21 cellular contexts compared by ENCODE assay signal in the genomic region with DNA sequence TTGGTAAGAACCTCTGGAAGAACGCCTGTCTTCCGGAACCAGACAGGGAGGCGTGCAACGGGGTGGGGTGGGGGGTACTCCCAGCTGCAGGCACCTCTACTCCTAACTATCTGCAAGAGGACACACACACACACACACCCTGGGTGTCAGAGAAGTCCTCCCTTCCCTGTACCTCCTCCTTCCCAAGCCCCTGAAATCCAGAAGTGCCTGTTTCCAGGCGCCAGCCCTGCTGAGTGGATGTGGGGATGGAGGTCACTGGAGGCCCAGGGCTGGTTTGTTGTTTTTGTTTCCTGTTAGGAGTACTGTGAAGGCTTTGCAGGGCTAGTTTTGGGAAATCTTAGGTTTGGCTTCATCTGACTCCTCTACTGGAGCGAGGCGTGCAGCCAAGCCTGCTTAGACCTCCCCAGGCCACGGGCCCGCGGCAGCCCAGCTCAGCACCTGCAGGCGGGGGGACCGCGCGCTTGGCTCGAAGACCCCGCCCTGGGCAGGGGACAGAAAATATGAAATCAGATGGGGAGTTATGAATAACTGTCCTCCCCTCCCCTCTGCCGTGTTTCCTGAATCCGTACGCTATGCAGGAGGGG. TPM values are rescaled to one million over a fixed set of nuclear protein-coding genes. Genes with fewer than 3 reads are reported as not detected.
A peak's percentile ranks its signal among the peaks of the same experiment; 100 is the strongest.
DNase-seq lines count a peak whose midpoint lies in the region; ATAC-seq and TF ChIP-seq lines count a peak whose summit lies in the region.
"Had no signal": no experiment of that assay in that cellular context is flagged by ENCODE, and none has a peak within 500 bp of the region (broad histone marks: within the 10 kb centered on the region; RNA-seq: fewer than 3 reads in every experiment).

No MANE protein-coding gene starts in this region.

- no peaks in the 10 kb centered on the region for H3K79me2 ChIP-seq in GM23338 (replicated peaks; ENCODE audit: insufficient read depth)

- H3K4me1 ChIP-seq in GM23338 (ENCODE audit: insufficient read depth) (peaks cover 46% of the 10 kb centered on the region), iPS-15b (ENCODE audit: control insufficient read depth, insufficient read depth, low read length) (peaks cover 11% of the 10 kb centered on the region), neuron (ENCODE audit: insufficient read depth, low read length) (peaks cover 48% of the 10 kb centered on the region)
- H3K4me1 ChIP-seq: BLaER1 treated with 17β-estradiol and CSF1 and Interleukin-3, amounts not matched to agents 10 nM and 100 nM had no signal

- H3K9me2 ChIP-seq in GM23338 (ENCODE audit: insufficient read depth) = no peaks in the 10 kb centered on the region

- H3K9me3 Mint-ChIP-seq in GM23338 = no peaks in the 10 kb centered on the region
- H3K9me3 Mint-ChIP-seq in brain = peaks cover 0 to 7% (median 4%) of the 10 kb centered on the region in 5 experiments
- no peaks in the 10 kb centered on the region for H3K9me3 Mint-ChIP-seq in T-cell
- H3K9me3 Mint-ChIP-seq: CD8-positive, alpha-beta memory T cell; IgD-negative memory B cell had no signal

- peak; percentile 3; the same call in 2 of the 3 replicates for ATAC-seq in GM23338
- no peak for ATAC-seq in HG03039 (IDR thresholded peaks at IDR 0.05; ENCODE audit: unreplicated experiment)
- ATAC-seq in T-cell (replicated peaks in 1 of 4) = no peak
- ATAC-seq: Panc1 had no signal

- H3K9ac ChIP-seq in iPS-15b (ENCODE audit: low read depth, low read length) = no peak overlapping the region
- H3K9ac ChIP-seq: BLaER1 treated with 17β-estradiol and CSF1 and Interleukin-3, amounts not matched to agents 10 nM and 100 nM had no signal

- no peak overlapping the region for H3K27ac ChIP-seq in GM23338 (ENCODE audit: low read depth)
- H3K27ac ChIP-seq: BLaER1 treated with 17β-estradiol and CSF1 and Interleukin-3, amounts not matched to agents 10 nM and 100 nM had no signal

- H3K4me2 ChIP-seq in GM23338 = peak overlapping the region; percentile 90
- H3K4me2 ChIP-seq: BLaER1 treated with 17β-estradiol and CSF1 and Interleukin-3, amounts not matched to agents 10 nM and 100 nM had no signal

- peaks cover 10% of the 10 kb centered on the region; the same call in 1 of the 2 replicates for H3F3A ChIP-seq in GM23338 (replicated peaks; ENCODE audit: low read depth)

- H3K27me3 ChIP-seq in GM23338 (ENCODE audit: insufficient read depth) (peaks cover 77% of the 10 kb centered on the region), iPS-15b (ENCODE audit: control insufficient read depth, insufficient read depth, low read length) (peaks cover 81% of the 10 kb centered on the region), neuron (ENCODE audit: insufficient read depth, low read length) (no peaks in the 10 kb centered on the region)

- CTCF ChIA-PET in T-cell (lab: Charles Lee) = no interaction called here

- H3K27ac Mint-ChIP-seq in GM23338 (no peak overlapping the region), brain (peak overlapping the region in 4 of 5 experiments; percentile 65 to 92 (median 82)), T-cell (no peak overlapping the region)
- H3K27ac Mint-ChIP-seq: CD8-positive, alpha-beta memory T cell; HFFc6; IgD-negative memory B cell had no signal

- peak overlapping the region; percentile 62 for H3K4me3 ChIP-seq in GM23338
- H3K4me3 ChIP-seq in iPS-15b (ENCODE audit: low read depth, low read length) = peak overlapping the region; percentile 18
- peak overlapping the region; percentile 64 for H3K4me3 ChIP-seq in neuron (ENCODE audit: low read length)

- no peaks in the 10 kb centered on the region for H4K20me1 ChIP-seq in GM23338 (replicated peaks; ENCODE audit: insufficient read depth)

- peaks cover 44% of the 10 kb centered on the region for H3K4me1 Mint-ChIP-seq in GM23338
- H3K4me1 Mint-ChIP-seq in brain = peaks cover 66% of the 10 kb centered on the region
- H3K4me1 Mint-ChIP-seq in T-cell = peaks cover 0 to 5% (median 0%) of the 10 kb centered on the region in 3 donors
- H3K4me1 Mint-ChIP-seq: CD8-positive, alpha-beta memory T cell had no signal

- DNase-seq in GM23338 (ENCODE audit: low spot score) (peak; percentile 22), cerebellar nuclear complex (lab: John Stamatoyannopoulos, UW) (no peak), T-cell (no peak), ecto neural progenitor cell (ENCODE audit: low spot score) (no peak)
- DNase-seq: 8988T; CD8-positive, alpha-beta memory T cell; HFFc6; MV-4-11; NCI-H1105 treated with DMSO at 0.1 percent for 48 hours; NCI-H2029 treated with DMSO at 0.1 percent for 48 hours; NCI-H345; NCI-H524 treated with DMSO at 0.1 percent for 48 hours; NCI-H82 had no signal

- peak overlapping the region; percentile 26; the same call in 1 of the 3 replicates for H3K4me3 Mint-ChIP-seq in GM23338
- peak overlapping the region in 3 of 5 experiments; percentile 30 to 54 (median 53) for H3K4me3 Mint-ChIP-seq in brain
- no peak overlapping the region for H3K4me3 Mint-ChIP-seq in T-cell
- H3K4me3 Mint-ChIP-seq: CD8-positive, alpha-beta memory T cell; HFFc6; IgD-negative memory B cell had no signal

- POLR2A ChIA-PET in T-cell (lab: Charles Lee) = no interaction called here

- TF ChIP-seq CTCF in GM23338 (conservative IDR thresholded peaks at IDR 0.05; ENCODE audit: low read depth in 2 of 2) = no peak
- no peak for TF ChIP-seq CTCF in brain (conservative IDR thresholded peaks at IDR 0.05)

- H3K36me3 Mint-ChIP-seq in GM23338 (ENCODE audit: low read depth) = no peaks in the 10 kb centered on the region
- peaks cover 7% of the 10 kb centered on the region for H3K36me3 Mint-ChIP-seq in brain
- H3K36me3 Mint-ChIP-seq in T-cell = no peaks in the 10 kb centered on the region
- H3K36me3 Mint-ChIP-seq: CD8-positive, alpha-beta memory T cell; IgD-negative memory B cell had no signal

- H2AFZ ChIP-seq in GM23338 = no peak overlapping the region
- no peak overlapping the region for H2AFZ ChIP-seq in neuron (ENCODE audit: low read depth, low read length)

- H3K9me3 ChIP-seq in iPS-15b (ENCODE audit: control insufficient read depth, insufficient read depth, low read length) (no peaks in the 10 kb centered on the region), neuron (ENCODE audit: low read length) (no peaks in the 10 kb centered on the region)

- H3K27me3 Mint-ChIP-seq in GM23338 (ENCODE audit: insufficient read depth, low read depth, poor library complexity) (peaks cover 72% of the 10 kb centered on the region), brain (peaks cover 28% of the 10 kb centered on the region), T-cell (peaks cover 50 to 59% of the 10 kb centered on the region in 2 donors)

- no peaks in the 10 kb centered on the region for H3K36me3 ChIP-seq in GM23338 (ENCODE audit: insufficient read depth)
- H3K36me3 ChIP-seq in iPS-15b (ENCODE audit: control insufficient read depth, insufficient read depth, low read length) = no peaks in the 10 kb centered on the region
- no peaks in the 10 kb centered on the region for H3K36me3 ChIP-seq in neuron (ENCODE audit: insufficient read depth, low read length)
- H3K36me3 ChIP-seq: BLaER1 treated with 17β-estradiol and CSF1 and Interleukin-3, amounts not matched to agents 10 nM and 100 nM had no signal

TF ChIP-seq in GM23338, 12 proteins besides CTCF, POLR2A, EP300 and RAD21:
- TF ChIP-seq EZH2 (IDR thresholded peaks at IDR 0.05; ENCODE audit: low read depth, unreplicated experiment) (peak; percentile 20), EZH2phosphoT487 (IDR thresholded peaks at IDR 0.05; ENCODE audit: unreplicated experiment) (no peak), ZNF114 (CRISPR knock-in tag; IDR thresholded peaks at IDR 0.05) (no peak), POLR2AphosphoS5 (IDR thresholded peaks at IDR 0.05; ENCODE audit: low read depth) (no peak), ZNF331 (CRISPR knock-in tag; IDR thresholded peaks at IDR 0.05; ENCODE audit: low read depth) (no peak), JUNB (IDR thresholded peaks at IDR 0.05; ENCODE audit: unreplicated experiment) (no peak)
- TF ChIP-seq, protein P1, sequence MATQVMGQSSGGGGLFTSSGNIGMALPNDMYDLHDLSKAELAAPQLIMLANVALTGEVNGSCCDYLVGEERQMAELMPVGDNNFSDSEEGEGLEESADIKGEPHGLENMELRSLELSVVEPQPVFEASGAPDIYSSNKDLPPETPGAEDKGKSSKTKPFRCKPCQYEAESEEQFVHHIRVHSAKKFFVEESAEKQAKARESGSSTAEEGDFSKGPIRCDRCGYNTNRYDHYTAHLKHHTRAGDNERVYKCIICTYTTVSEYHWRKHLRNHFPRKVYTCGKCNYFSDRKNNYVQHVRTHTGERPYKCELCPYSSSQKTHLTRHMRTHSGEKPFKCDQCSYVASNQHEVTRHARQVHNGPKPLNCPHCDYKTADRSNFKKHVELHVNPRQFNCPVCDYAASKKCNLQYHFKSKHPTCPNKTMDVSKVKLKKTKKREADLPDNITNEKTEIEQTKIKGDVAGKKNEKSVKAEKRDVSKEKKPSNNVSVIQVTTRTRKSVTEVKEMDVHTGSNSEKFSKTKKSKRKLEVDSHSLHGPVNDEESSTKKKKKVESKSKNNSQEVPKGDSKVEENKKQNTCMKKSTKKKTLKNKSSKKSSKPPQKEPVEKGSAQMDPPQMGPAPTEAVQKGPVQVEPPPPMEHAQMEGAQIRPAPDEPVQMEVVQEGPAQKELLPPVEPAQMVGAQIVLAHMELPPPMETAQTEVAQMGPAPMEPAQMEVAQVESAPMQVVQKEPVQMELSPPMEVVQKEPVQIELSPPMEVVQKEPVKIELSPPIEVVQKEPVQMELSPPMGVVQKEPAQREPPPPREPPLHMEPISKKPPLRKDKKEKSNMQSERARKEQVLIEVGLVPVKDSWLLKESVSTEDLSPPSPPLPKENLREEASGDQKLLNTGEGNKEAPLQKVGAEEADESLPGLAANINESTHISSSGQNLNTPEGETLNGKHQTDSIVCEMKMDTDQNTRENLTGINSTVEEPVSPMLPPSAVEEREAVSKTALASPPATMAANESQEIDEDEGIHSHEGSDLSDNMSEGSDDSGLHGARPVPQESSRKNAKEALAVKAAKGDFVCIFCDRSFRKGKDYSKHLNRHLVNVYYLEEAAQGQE (IDR thresholded peaks at IDR 0.05; ENCODE audit: unreplicated experiment) = no peak

RNA-seq across cellular contexts. Expression of gene SOX1, which starts 36.4 kb away (rescaled TPM):
- total RNA-seq in GM23338 (2014; rRNA removed; shearing (Covaris generic)) = 0.04 and 0.17 TPM in 2 replicates
- polyA plus RNA-seq in GM23338 (2016; fragmentation: Nextera tagmentation; extraction: Ambion mirVana) (0.10 TPM in 1 of 2 replicates, not detected in the other), brain (ENCODE audit: insufficient read depth, low read depth, low replicate concordance) (98.5 TPM)
- total RNA-seq in T-cell = not detected
- total RNA-seq: CD8-positive, alpha-beta memory T cell; HFFc6; HT1080 had no signal
- polyA plus RNA-seq: CD8-positive, alpha-beta memory T cell; IgD-negative memory B cell had no signal

Comparison
In these comparisons a context has a peak if more than half of its experiments do, and no peak if none do; other contexts are left out.
1. H3K27ac Mint-ChIP-seq: peak in brain (4 of 5); none in GM23338 (single experiment) and T-cell (0 of 2).
2. H3K4me3 Mint-ChIP-seq: peak in GM23338 (single experiment) and brain (3 of 5); none in T-cell (0 of 3).
3. Peak in every context shown above with its lines, with median percentiles within 50 percentile points of each other: H3K4me3 ChIP-seq.